1 cellular context compared by ENCODE assay signal in the genomic region with DNA sequence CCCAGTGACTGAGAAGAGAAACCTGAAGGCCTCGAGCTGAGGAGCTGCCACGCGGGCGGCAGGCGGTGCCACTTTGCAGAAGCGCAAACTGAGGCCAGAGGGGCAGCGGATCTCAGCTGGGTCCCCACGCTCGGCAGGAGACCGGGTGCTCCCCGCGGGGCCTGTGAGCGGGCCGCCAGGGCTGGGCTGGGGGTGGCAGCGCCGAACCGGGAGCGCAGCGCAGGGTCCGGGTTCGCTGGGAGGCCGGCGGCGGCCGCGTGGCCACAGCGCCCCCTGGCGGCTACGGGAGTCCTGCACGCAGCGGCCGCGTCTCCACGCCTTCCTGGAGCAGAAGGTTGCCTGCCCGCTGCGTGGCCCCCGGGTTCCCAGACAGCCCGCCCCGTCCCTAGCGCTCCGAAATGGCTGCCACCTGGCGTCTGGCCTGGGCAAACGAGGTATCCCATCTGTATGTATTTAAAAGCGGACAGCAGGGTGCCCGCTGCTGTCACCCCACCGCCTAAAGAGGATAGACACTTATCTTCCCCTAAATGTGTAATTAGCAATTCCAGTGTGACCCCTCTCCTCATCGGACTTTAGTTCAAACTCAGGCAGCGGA.
TF ChIP-seq lines count a peak whose summit lies in the region.

No MANE protein-coding gene starts in this region.

TF ChIP-seq in HepG2, 621 proteins besides CTCF, POLR2A, EP300 and RAD21 (continued from another document):
- 0 out of 2 replicates have a peak, but pooled peaks have one; percentile 30 for TF ChIP-seq IRF9 (CRISPR knock-in tag; IDR thresholded peaks at IDR 0.05; ENCODE audit: borderline replicate concordance)
- TF ChIP-seq ZNF570 (CRISPR knock-in tag; IDR thresholded peaks at IDR 0.05; ENCODE audit: borderline replicate concordance) = no peak
- TF ChIP-seq ZNF414 (CRISPR knock-in tag; IDR thresholded peaks at IDR 0.05) = no peak
- TF ChIP-seq NFE2 (CRISPR knock-in tag; IDR thresholded peaks at IDR 0.05) = no peak
- TF ChIP-seq ATF7-NPFF (CRISPR knock-in tag; IDR thresholded peaks at IDR 0.05; ENCODE audit: low read depth) = peak; percentile 54; the same call in 1 of the 2 replicates
- no peak; the same call in 1 of the 2 replicates for TF ChIP-seq ZNF891 (CRISPR knock-in tag; IDR thresholded peaks at IDR 0.05)
- TF ChIP-seq ZNF775 (CRISPR knock-in tag; IDR thresholded peaks at IDR 0.05; ENCODE audit: borderline replicate concordance) = no peak
- no peak for TF ChIP-seq NFRKB (IDR thresholded peaks at IDR 0.05)
- TF ChIP-seq KDM5A (IDR thresholded peaks at IDR 0.05; ENCODE audit: borderline replicate concordance, low read length) = no peak
- no peak for TF ChIP-seq SMARCC2 (IDR thresholded peaks at IDR 0.05)
- no peak for TF ChIP-seq ZNF7 (CRISPR knock-in tag; IDR thresholded peaks at IDR 0.05)
- no peak for TF ChIP-seq CAMTA2 (CRISPR knock-in tag; IDR thresholded peaks at IDR 0.05; ENCODE audit: borderline replicate concordance)
- no peak for TF ChIP-seq ESRRA (CRISPR knock-in tag; IDR thresholded peaks at IDR 0.05; ENCODE audit: low read depth)
- TF ChIP-seq ZNF550 (CRISPR knock-in tag; IDR thresholded peaks at IDR 0.05; ENCODE audit: borderline replicate concordance) = 0 out of 2 replicates have a peak, but pooled peaks have one; percentile 49
- TF ChIP-seq ZNF878 (CRISPR knock-in tag; IDR thresholded peaks at IDR 0.05) = no peak
- no peak for TF ChIP-seq POGZ (CRISPR knock-in tag; IDR thresholded peaks at IDR 0.05)
- TF ChIP-seq, protein P1, sequence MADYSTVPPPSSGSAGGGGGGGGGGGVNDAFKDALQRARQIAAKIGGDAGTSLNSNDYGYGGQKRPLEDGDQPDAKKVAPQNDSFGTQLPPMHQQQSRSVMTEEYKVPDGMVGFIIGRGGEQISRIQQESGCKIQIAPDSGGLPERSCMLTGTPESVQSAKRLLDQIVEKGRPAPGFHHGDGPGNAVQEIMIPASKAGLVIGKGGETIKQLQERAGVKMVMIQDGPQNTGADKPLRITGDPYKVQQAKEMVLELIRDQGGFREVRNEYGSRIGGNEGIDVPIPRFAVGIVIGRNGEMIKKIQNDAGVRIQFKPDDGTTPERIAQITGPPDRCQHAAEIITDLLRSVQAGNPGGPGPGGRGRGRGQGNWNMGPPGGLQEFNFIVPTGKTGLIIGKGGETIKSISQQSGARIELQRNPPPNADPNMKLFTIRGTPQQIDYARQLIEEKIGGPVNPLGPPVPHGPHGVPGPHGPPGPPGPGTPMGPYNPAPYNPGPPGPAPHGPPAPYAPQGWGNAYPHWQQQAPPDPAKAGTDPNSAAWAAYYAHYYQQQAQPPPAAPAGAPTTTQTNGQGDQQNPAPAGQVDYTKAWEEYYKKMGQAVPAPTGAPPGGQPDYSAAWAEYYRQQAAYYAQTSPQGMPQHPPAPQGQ (CRISPR knock-in tag; IDR thresholded peaks at IDR 0.05; ENCODE audit: borderline replicate concordance) = no peak
- TF ChIP-seq IKZF4 (CRISPR knock-in tag; IDR thresholded peaks at IDR 0.05; ENCODE audit: borderline replicate concordance, low read depth, not compliant biosample characterization) = peak; percentile 43
- TF ChIP-seq KLF9 (CRISPR knock-in tag; IDR thresholded peaks at IDR 0.05; ENCODE audit: low read depth) = no peak
- TF ChIP-seq KDM4B (CRISPR knock-in tag; IDR thresholded peaks at IDR 0.05) = no peak
TF ChIP-seq in HepG2: peak in this region for 146.
